In the genomic region with DNA sequence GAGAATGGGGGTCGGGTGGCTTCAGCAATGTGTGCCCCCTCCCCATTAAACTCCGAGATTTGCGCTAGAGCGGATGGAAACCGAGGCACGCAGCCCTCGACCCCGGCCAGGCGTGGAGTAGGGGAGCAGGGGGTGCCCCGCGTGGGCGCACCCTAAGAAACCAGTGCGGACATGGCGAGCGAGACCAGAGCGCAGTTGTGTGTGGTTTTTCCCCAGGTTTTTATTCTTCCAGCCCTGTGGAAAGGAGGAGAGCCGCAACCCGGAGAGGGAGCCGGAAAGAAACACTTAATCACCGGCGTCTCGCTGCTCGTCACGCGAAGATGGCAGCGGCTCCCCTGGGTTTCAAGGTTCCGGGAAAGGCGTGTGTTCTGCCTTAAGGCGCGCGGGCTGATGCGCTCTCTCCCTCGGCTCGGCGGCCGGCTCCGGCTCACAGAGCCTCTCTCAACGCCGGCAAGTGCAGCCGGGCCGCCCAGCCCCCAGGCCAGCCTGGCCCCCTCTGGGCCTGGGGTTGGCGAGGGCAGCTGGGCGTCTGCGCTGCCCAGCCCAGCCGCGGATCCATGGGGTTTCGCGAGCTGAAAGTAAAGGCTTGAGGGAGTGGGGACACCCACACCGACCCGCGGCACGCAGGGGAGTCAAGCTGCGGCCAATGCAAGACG, we compare ENCODE assay signal across 9 cellular contexts.
DNase-seq lines count a peak whose midpoint lies in the region; ATAC-seq and TF ChIP-seq lines count a peak whose summit lies in the region.
"Had no signal": no experiment of that assay in that cellular context is flagged by ENCODE, and none has a peak within 500 bp of the region (broad histone marks: within the 10 kb centered on the region; RNA-seq: fewer than 3 reads in every experiment).

No MANE protein-coding gene starts in this region.

- dilution Hi-C loops in mammary epithelial cell (cut with HindIII; ENCODE audit: low sequenced_read_pairs), result no loop called here

- in situ Hi-C loops in mammary epithelial cell (cut with MboI; ENCODE audit: low sequenced_read_pairs in 2 of 2), result loop anchor here in 1 of 2 donors (25.0 kb wide), 1 partner anchor 359 kb away; no protein-coding TSS in a partner anchor

- 7% methylated on average over 3 of the region's 54 CpGs for WGBS in mammary epithelial cell (ENCODE audit: low coverage, missing lambda C conversion rate)
- WGBS in stomach, 5 donors, result 4 to 9% (median 4%) methylated on average over 26 to 54 of the region's 54 CpGs

- TF ChIP-seq CTCF in DOHH2 (IDR thresholded peaks at IDR 0.05; ENCODE audit: low read depth, low read length, poor library complexity, severe bottlenecking) (no peak), PC-9 (conservative IDR thresholded peaks at IDR 0.05) (no peak), mammary epithelial cell (conservative IDR thresholded peaks at IDR 0.05 in 1 of 2, IDR thresholded peaks at IDR 0.05 in 1 of 2; ENCODE audit: extremely low read depth in 1 of 2, insufficient read depth in 1 of 2, low read depth in 1 of 2, low read length in 2 of 2) (no peak), stomach (IDR thresholded peaks at IDR 0.05) (no peak)

- BruUV-seq in PC-9 (replicated peaks; lab: Mats Ljungman, UMichigan) (no TSS peak), mammary epithelial cell (replicated peaks; lab: Mats Ljungman, UMichigan) (no TSS peak)

- peak overlapping the region; percentile 92 for H3K4me2 ChIP-seq in DOHH2 (ENCODE audit: low read length)
- H3K4me2 ChIP-seq in PC-9, result peak overlapping the region; percentile 79
- H3K4me2 ChIP-seq in mammary epithelial cell (ENCODE audit: insufficient read depth, low read depth, low read length), result peak overlapping the region; percentile 71
- H3K4me2 ChIP-seq: KMS-11 had no signal

- H3K27me3 ChIP-seq in DOHH2 (ENCODE audit: control insufficient read depth, low read length), result peaks cover 10% of the 10 kb centered on the region
- H3K27me3 ChIP-seq in PC-9 (ENCODE audit: insufficient read depth, low read depth), result no peaks in the 10 kb centered on the region
- peaks cover 74% of the 10 kb centered on the region for H3K27me3 ChIP-seq in mammary epithelial cell (ENCODE audit: insufficient read depth, low read length)
- H3K27me3 ChIP-seq in stomach, result peaks cover 0 to 76% (median 21%) of the 10 kb centered on the region in 3 donors

- no peaks in the 10 kb centered on the region for H3K9me2 ChIP-seq in DOHH2 (replicated peaks; ENCODE audit: control insufficient read depth, low read length)
- no peaks in the 10 kb centered on the region for H3K9me2 ChIP-seq in PC-9 (ENCODE audit: insufficient read depth)

- H3K4me3 ChIP-seq in DOHH2 (ENCODE audit: low read length) (peak overlapping the region; percentile 85), PC-9 (peak overlapping the region; percentile 52; the same call in 1 of the 2 replicates), mammary epithelial cell (replicated peaks in 1 of 3; ENCODE audit: insufficient read depth in 1 of 3, low read depth in 2 of 3, low read length in 3 of 3) (peak overlapping the region in 2 of 3 experiments; percentile 36 to 42), stomach (peak overlapping the region; percentile 42 to 48 (median 42))

- H3K4me1 ChIP-seq in DOHH2 (ENCODE audit: control insufficient read depth, low read length), result peaks cover 82% of the 10 kb centered on the region
- H3K4me1 ChIP-seq in PC-9 (replicated peaks; ENCODE audit: insufficient read depth), result 0 out of 2 replicates have a peak, but pooled peaks cover 6% of the 10 kb centered on the region
- H3K4me1 ChIP-seq in mammary epithelial cell (ENCODE audit: insufficient read depth, low read length), result peaks cover 15% of the 10 kb centered on the region
- peaks cover 8 to 94% (median 56%) of the 10 kb centered on the region in 4 donors for H3K4me1 ChIP-seq in stomach

- no peak for TF ChIP-seq POLR2A in stomach (IDR thresholded peaks at IDR 0.05)

- no peak for DNase-seq in PC-9
- DNase-seq in mammary epithelial cell, result no peak
- peak; percentile 24 to 38 for DNase-seq in left colon
- no peak for DNase-seq in stomach
- DNase-seq in occipital lobe (lab: John Stamatoyannopoulos, UW), result no peak
- no peak for DNase-seq in NCI-H2196 (lab: John Stamatoyannopoulos, UW; ENCODE audit: unreplicated experiment)

- POLR2A ChIA-PET in PC-9 (lab: Charles Lee; ENCODE audit: unreplicated experiment), result no interaction called here

- no peak for TF ChIP-seq EP300 in stomach (IDR thresholded peaks at IDR 0.05)

- CTCF ChIA-PET in PC-9 (lab: Charles Lee), result no interaction called here
- CTCF ChIA-PET in mammary epithelial cell (lab: Charles Lee; ENCODE audit: low non-redundant PET), result no interaction called here

- H3K27ac ChIP-seq in DOHH2 (ENCODE audit: low read depth, low read length) (peak overlapping the region; percentile 95), PC-9 (0 out of 2 replicates have a peak overlapping the region, but pooled peaks have one; percentile 26), mammary epithelial cell (ENCODE audit: insufficient read depth, low read depth, low read length) (no peak overlapping the region), stomach (peak overlapping the region; percentile 96 to 99 (median 98))
- H3K27ac ChIP-seq: KMS-11 had no signal

- H3K79me2 ChIP-seq in DOHH2 (ENCODE audit: control insufficient read depth, low read length) (peaks cover 15% of the 10 kb centered on the region), PC-9 (ENCODE audit: low read depth) (no peaks in the 10 kb centered on the region), mammary epithelial cell (ENCODE audit: insufficient read depth, low read length) (no peaks in the 10 kb centered on the region)

- peak; percentile 5 for ATAC-seq in left colon
- no peak for ATAC-seq in GM21381 (IDR thresholded peaks at IDR 0.05; ENCODE audit: unreplicated experiment)

- H3K36me3 ChIP-seq in DOHH2 (ENCODE audit: control insufficient read depth, low read length), result no peaks in the 10 kb centered on the region
- H3K36me3 ChIP-seq in PC-9 (ENCODE audit: low read depth), result no peaks in the 10 kb centered on the region
- H3K36me3 ChIP-seq in mammary epithelial cell (ENCODE audit: insufficient read depth, low read length), result no peaks in the 10 kb centered on the region
- no peaks in the 10 kb centered on the region for H3K36me3 ChIP-seq in stomach

- H3F3A ChIP-seq in DOHH2 (ENCODE audit: control insufficient read depth, insufficient read depth) (peaks cover 21% of the 10 kb centered on the region), PC-9 (ENCODE audit: insufficient read depth, low read depth) (0 out of 2 replicates have a peak, but pooled peaks cover 4% of the 10 kb centered on the region)

- H2AFZ ChIP-seq in PC-9 (0 out of 2 replicates have a peak overlapping the region, but pooled peaks have one; percentile 60), mammary epithelial cell (ENCODE audit: low read depth, low read length) (peak overlapping the region; percentile 59)

- H3K9me3 ChIP-seq in DOHH2 (ENCODE audit: control insufficient read depth, insufficient read depth, low read length) (no peaks in the 10 kb centered on the region), PC-9 (ENCODE audit: insufficient read depth, low read depth) (no peaks in the 10 kb centered on the region), mammary epithelial cell (replicated peaks; ENCODE audit: insufficient read depth, low read length) (peaks cover 7% of the 10 kb centered on the region), stomach (peaks cover 0 to 20% (median 2%) of the 10 kb centered on the region in 4 donors)

- H4K20me1 ChIP-seq in DOHH2 (ENCODE audit: control insufficient read depth, insufficient read depth, low read depth, low read length), result no peaks in the 10 kb centered on the region
- H4K20me1 ChIP-seq in PC-9 (ENCODE audit: insufficient read depth), result no peaks in the 10 kb centered on the region
- H4K20me1 ChIP-seq in mammary epithelial cell (ENCODE audit: insufficient read depth, low read length), result no peaks in the 10 kb centered on the region

- intact Hi-C loops in PC-9 (cut with micrococcal nuclease; ENCODE audit: unreplicated experiment) (no loop called here), mammary epithelial cell (cut with micrococcal nuclease) (loop anchor here (10.0 kb wide), 1 partner anchor 93 kb away; no protein-coding TSS in a partner anchor), left colon (cut with DNase I, micrococcal nuclease) (loop anchor here in 1 of 2 donors (5.0 kb wide), 1 partner anchor 64 kb away; no protein-coding TSS in a partner anchor), stomach (cut with DNase I; ENCODE audit: low total_unique reads) (no loop called here)

- no peak overlapping the region for H3K9ac ChIP-seq in mammary epithelial cell (ENCODE audit: insufficient read depth, low read length)
- H3K9ac ChIP-seq: KMS-11 had no signal

Comparison
In these comparisons a context has a peak if more than half of its experiments do, and no peak if none do; other contexts are left out.
1. DNase-seq: peak in left colon (2 of 2); none in PC-9 (0 of 2), mammary epithelial cell (single experiment), stomach (single experiment), occipital lobe (single experiment) and NCI-H2196 (single experiment).
2. Peak in every context shown above with its lines, with median percentiles within 50 percentile points of each other: H3K4me2 ChIP-seq and H3K4me3 ChIP-seq.